9 cellular contexts compared by ENCODE assay signal in the genomic region with DNA sequence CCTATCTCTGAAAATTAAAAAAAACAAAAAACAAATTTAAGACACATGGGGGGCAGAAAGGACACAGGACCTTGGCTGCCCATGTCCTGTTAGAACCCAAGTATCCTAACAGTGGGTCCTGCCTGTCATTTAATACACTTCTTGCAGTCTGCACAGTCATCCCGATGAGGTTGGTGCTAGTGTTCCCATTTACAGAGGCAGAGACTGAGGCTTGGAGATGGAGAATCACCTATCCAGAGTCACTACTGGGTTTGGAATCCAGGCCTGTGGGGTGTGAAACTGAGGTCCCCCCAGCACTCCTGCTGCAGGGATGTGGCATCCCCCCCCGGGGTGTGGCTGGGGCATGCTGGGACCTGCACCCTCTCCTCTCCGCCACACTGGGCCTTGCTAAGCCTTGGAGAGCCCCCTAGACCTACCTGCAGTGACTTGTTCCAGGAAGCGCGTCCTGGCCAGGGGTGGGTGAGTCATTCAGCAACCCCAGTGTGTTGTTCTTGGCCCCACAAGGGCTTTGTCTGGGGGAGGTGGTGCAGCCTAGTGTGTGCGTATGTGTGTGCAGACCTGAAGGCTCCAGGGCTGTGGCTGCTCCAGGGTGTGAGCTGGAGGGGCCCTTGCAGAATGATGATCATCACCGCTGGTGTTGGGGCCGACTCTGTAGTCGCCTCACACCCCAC.
A peak's percentile ranks its signal among the peaks of the same experiment; 100 is the strongest.
DNase-seq lines count a peak whose midpoint lies in the region; ATAC-seq lines count a peak whose summit lies in the region.
"Had no signal": no experiment of that assay in that cellular context is flagged by ENCODE, and none has a peak within 500 bp of the region (broad histone marks: within the 10 kb centered on the region; RNA-seq: fewer than 3 reads in every experiment).

No MANE protein-coding gene starts in this region.

- H3K36me3 Mint-ChIP-seq in activated naive CD4-positive, alpha-beta T cell treated with anti-CD3 and anti-CD28 coated beads, Interleukin-2, amount 10 ng/mL, durations not matched to agents 7 days and 5 days = no peaks in the 10 kb centered on the region

- no peak overlapping the region for H3K4me3 Mint-ChIP-seq in activated naive CD4-positive, alpha-beta T cell treated with anti-CD3 and anti-CD28 coated beads, Interleukin-2, amount 10 ng/mL, durations not matched to agents 7 days and 5 days

- H3K4me3 ChIP-seq in skeletal muscle cell (ENCODE audit: low read depth, low read length) = no peak overlapping the region
- H3K4me3 ChIP-seq: lung had no signal

- peaks cover 11% of the 10 kb centered on the region for H3K4me1 Mint-ChIP-seq in activated naive CD4-positive, alpha-beta T cell treated with anti-CD3 and anti-CD28 coated beads, Interleukin-2, amount 10 ng/mL, durations not matched to agents 7 days and 5 days

- DNase-seq in ELR (ENCODE audit: low read depth) (peak; percentile 87), skeletal muscle cell (ENCODE audit: low read depth) (peak; percentile 67), ecto neural progenitor cell (ENCODE audit: low spot score) (no peak), HUDEP-2 (lab: John Stamatoyannopoulos, UW; ENCODE audit: unreplicated experiment in 76 of 76) (no peak), NCI-H2081 (lab: John Stamatoyannopoulos, UW) (no peak)
- peak; percentile 55 for DNase-seq in activated naive CD4-positive, alpha-beta T cell treated with anti-CD3 and anti-CD28 coated beads, Interleukin-2, amount 10 ng/mL, durations not matched to agents 7 days and 5 days

- peak overlapping the region; percentile 49 for H3K27ac Mint-ChIP-seq in activated naive CD4-positive, alpha-beta T cell treated with anti-CD3 and anti-CD28 coated beads, Interleukin-2, amount 10 ng/mL, durations not matched to agents 7 days and 5 days

- H3K27me3 Mint-ChIP-seq in activated naive CD4-positive, alpha-beta T cell treated with anti-CD3 and anti-CD28 coated beads, Interleukin-2, amount 10 ng/mL, durations not matched to agents 7 days and 5 days = no peaks in the 10 kb centered on the region

- ATAC-seq in GM21360 (IDR thresholded peaks at IDR 0.05; ENCODE audit: unreplicated experiment) (peak; percentile 87), HG03558 (IDR thresholded peaks at IDR 0.05; ENCODE audit: extremely low read depth, unreplicated experiment) (peak; percentile 91)

- H3K9me3 Mint-ChIP-seq in activated naive CD4-positive, alpha-beta T cell treated with anti-CD3 and anti-CD28 coated beads, Interleukin-2, amount 10 ng/mL, durations not matched to agents 7 days and 5 days = no peaks in the 10 kb centered on the region

- CTCF ChIA-PET in activated naive CD4-positive, alpha-beta T cell treated with anti-CD3 and anti-CD28 coated beads, Interleukin-2, amount 10 ng/mL, durations not matched to agents 7 days and 5 days (lab: Charles Lee) = no interaction called here

Comparison
In these comparisons a context has a peak if more than half of its experiments do, and no peak if none do; other contexts are left out.
1. DNase-seq: peak in ELR (single experiment), activated naive CD4-positive, alpha-beta T cell treated with anti-CD3 and anti-CD28 coated beads, Interleukin-2, amount 10 ng/mL, durations not matched to agents 7 days and 5 days (single experiment) and skeletal muscle cell (single experiment); none in ecto neural progenitor cell (single experiment), HUDEP-2 (0 of 76) and NCI-H2081 (0 of 2).